Comparison of ENCODE assay signal across 22 cellular contexts in the genomic region with DNA sequence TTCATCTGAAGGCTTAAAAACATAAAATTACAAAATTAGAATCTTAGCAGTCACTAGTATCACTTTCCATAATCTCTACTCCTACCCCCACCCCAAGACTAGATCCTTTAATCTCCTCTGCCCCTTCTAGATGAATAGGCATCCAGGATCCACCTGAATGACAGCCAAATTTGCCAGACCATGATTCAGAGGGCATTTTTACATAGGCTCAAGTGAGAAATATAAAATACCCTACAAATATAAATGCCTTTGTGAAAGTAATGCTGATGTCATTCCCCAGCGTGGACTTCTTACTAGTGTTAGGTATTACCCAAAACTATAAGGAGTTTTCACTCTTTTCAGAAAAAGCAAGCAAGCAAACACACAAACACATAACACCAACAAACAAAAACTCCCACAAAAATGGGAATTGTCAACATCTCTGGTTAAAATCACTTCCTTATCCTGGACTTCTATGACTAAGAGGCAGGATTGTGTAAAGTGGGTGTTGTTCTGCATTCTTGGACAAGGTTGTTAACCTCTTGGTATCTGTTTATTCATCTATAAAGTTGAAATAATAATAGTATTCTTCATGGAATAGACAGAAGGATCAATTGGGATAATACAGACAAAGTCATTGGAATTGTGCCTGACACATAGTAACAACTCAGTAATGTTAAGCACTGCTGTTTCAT. TPM values are rescaled to one million over a fixed set of nuclear protein-coding genes. Genes with fewer than 3 reads are reported as not detected.
DNase-seq lines count a peak whose midpoint lies in the region; ATAC-seq and TF ChIP-seq lines count a peak whose summit lies in the region.
"Had no signal": no experiment of that assay in that cellular context is flagged by ENCODE, and none has a peak within 500 bp of the region (broad histone marks: within the 10 kb centered on the region; RNA-seq: fewer than 3 reads in every experiment).

No MANE protein-coding gene starts in this region.

- intact Hi-C loops in PC-9 (cut with micrococcal nuclease; ENCODE audit: unreplicated experiment) = no loop called here

- peak; percentile 6 for DNase-seq in G401 (ENCODE audit: low spot score)
- DNase-seq in PC-9 = peak in 1 of 2 experiments; percentile 73
- peak; percentile 89 for DNase-seq in epithelial cell of esophagus (ENCODE audit: low read depth)
- peak; percentile 84 for DNase-seq in kidney tubule cell (ENCODE audit: low spot score)
- DNase-seq in stimulated activated CD4-positive, alpha-beta T cell treated with anti-CD3 and anti-CD28 coated beads, Interleukin-1b, Interleukin-23, amount 100 ng/mL, for 48 hours = no peak
- no peak for DNase-seq in activated CD8-positive, alpha-beta memory T cell treated with anti-CD3 and anti-CD28 coated beads, Interleukin-2, amount 50 U/mL, for 4 hours
- DNase-seq in tibial nerve (ENCODE audit: low spot score in 2 of 2) = no peak
- DNase-seq: activated CD4-positive, alpha-beta T cell treated with anti-CD3 and anti-CD28 coated beads, Interleukin-2, amount 50 U/mL, for 1 hour; activated naive CD4-positive, alpha-beta T cell; COR-L47; erythroblast; HCEC 1CT; heart right ventricle; natural killer cell; NCI-H1417 treated with DMSO at 0.1 percent for 48 hours; posterior cingulate gyrus; small intestine; stimulated activated CD4-positive, alpha-beta T cell treated with anti-CD3 and anti-CD28 coated beads, Interleukin-4, amount 100 ng/mL, for 4 hours had no signal

- peak overlapping the region; percentile 61 for H3K4me2 ChIP-seq in PC-9

- no peak for TF ChIP-seq CTCF in PC-9 (conservative IDR thresholded peaks at IDR 0.05)
- no peak for TF ChIP-seq CTCF in epithelial cell of esophagus (IDR thresholded peaks at IDR 0.05; ENCODE audit: insufficient read depth, low read depth, low read length, missing control alignments)
- no peak for TF ChIP-seq CTCF in tibial nerve (IDR thresholded peaks at IDR 0.05)

- POLR2A ChIA-PET in PC-9 (lab: Charles Lee; ENCODE audit: unreplicated experiment) = interaction anchor here (0.5 kb wide), 1 partner anchor 131 kb away, joined by 9 read pairs; no protein-coding TSS in a partner anchor

- no peak for ATAC-seq in HG02970 (IDR thresholded peaks at IDR 0.05; ENCODE audit: low FRiP score, unreplicated experiment)
- ATAC-seq: heart right ventricle, natural killer cell had no signal

- H3K27me3 ChIP-seq in PC-9 (ENCODE audit: insufficient read depth, low read depth) (no peaks in the 10 kb centered on the region), tibial nerve (no peaks in the 10 kb centered on the region)
- H3K27me3 ChIP-seq: ascending aorta, heart right ventricle, vagina had no signal

- no peak for TF ChIP-seq EP300 in tibial nerve (IDR thresholded peaks at IDR 0.05)

- H4K20me1 ChIP-seq in PC-9 (ENCODE audit: insufficient read depth) = no peaks in the 10 kb centered on the region

- BruUV-seq in PC-9 (replicated peaks; lab: Mats Ljungman, UMichigan) = no TSS peak

- H3K4me3 ChIP-seq in PC-9 (no peak overlapping the region), epithelial cell of esophagus (ENCODE audit: low read length) (no peak overlapping the region), tibial nerve (no peak overlapping the region)
- H3K4me3 ChIP-seq: ascending aorta, heart right ventricle, vagina had no signal

- peak overlapping the region; percentile 69; the same call in 1 of the 2 replicates for H2AFZ ChIP-seq in PC-9

- TF ChIP-seq POLR2A in tibial nerve (IDR thresholded peaks at IDR 0.05) = no peak

- no peaks in the 10 kb centered on the region for H3K9me2 ChIP-seq in PC-9 (ENCODE audit: insufficient read depth)

- in situ Hi-C loops in G401 (cut with HindIII; ENCODE audit: low sequenced_read_pairs) = no loop called here

- 44 to 49% methylated on average over 1 of the region's 1 CpG for WGBS in tibial nerve, 2 donors

- no peaks in the 10 kb centered on the region for H3K79me2 ChIP-seq in PC-9 (ENCODE audit: low read depth)

- H3K4me1 ChIP-seq in PC-9 (replicated peaks; ENCODE audit: insufficient read depth) (peaks cover 12% of the 10 kb centered on the region), tibial nerve (peaks cover 0 to 3% (median 0%) of the 10 kb centered on the region in 4 donors)
- H3K4me1 ChIP-seq: ascending aorta, heart right ventricle had no signal

- H3K9me3 ChIP-seq in PC-9 (ENCODE audit: insufficient read depth, low read depth) = no peaks in the 10 kb centered on the region
- no peaks in the 10 kb centered on the region for H3K9me3 ChIP-seq in tibial nerve
- H3K9me3 ChIP-seq: ascending aorta, heart right ventricle, vagina had no signal

- CTCF ChIA-PET in PC-9 (lab: Charles Lee) = no interaction called here

- peak overlapping the region; percentile 79 for H3K27ac ChIP-seq in PC-9
- H3K27ac ChIP-seq in tibial nerve = no peak overlapping the region
- H3K27ac ChIP-seq: ascending aorta, heart right ventricle, HL-60, vagina had no signal

- H3K36me3 ChIP-seq in PC-9 (ENCODE audit: low read depth) (no peaks in the 10 kb centered on the region), tibial nerve (no peaks in the 10 kb centered on the region)
- H3K36me3 ChIP-seq: ascending aorta, heart right ventricle, vagina had no signal

- peaks cover 6% of the 10 kb centered on the region; the same call in 1 of the 2 replicates for H3F3A ChIP-seq in PC-9 (ENCODE audit: insufficient read depth, low read depth)

RNA-seq across cellular contexts. Expression of gene TMPRSS11F, which starts 51.3 kb away (rescaled TPM):
- total RNA-seq in G401 (2014; rRNA removed; shearing (Covaris generic)) = not detected in 2 replicates
- not detected in 2 replicates for total RNA-seq in PC-9 (2021)
- not detected for total RNA-seq in tibial nerve
- total RNA-seq: ascending aorta, heart right ventricle, natural killer cell had no signal

Comparison
In these comparisons a context has a peak if more than half of its experiments do, and no peak if none do; other contexts are left out.
1. DNase-seq: peak in G401 (single experiment), epithelial cell of esophagus (single experiment) and kidney tubule cell (single experiment); none in stimulated activated CD4-positive, alpha-beta T cell treated with anti-CD3 and anti-CD28 coated beads, Interleukin-1b, Interleukin-23, amount 100 ng/mL, for 48 hours (single experiment), activated CD8-positive, alpha-beta memory T cell treated with anti-CD3 and anti-CD28 coated beads, Interleukin-2, amount 50 U/mL, for 4 hours (single experiment) and tibial nerve (0 of 2).